13 cellular contexts compared by ENCODE assay signal in the genomic region with DNA sequence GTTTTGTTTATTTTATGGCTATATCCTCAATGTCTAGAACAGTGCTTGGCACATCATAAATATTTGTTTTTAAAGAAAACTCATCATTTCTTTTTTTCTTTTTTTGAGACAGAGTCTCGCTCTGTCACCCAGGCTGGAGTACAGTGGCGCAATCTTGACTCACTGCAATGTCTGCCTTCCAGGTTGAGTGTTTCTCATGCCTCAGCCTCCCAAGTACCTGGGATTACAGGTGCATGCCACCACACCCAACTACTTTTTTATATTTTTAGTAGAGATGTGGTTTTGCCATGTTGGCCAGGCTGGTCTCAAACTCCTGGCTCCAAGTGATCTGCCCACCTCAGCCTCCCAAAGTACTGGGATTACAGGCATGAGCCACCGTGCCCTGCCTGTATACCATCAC. TPM values are rescaled to one million over a fixed set of nuclear protein-coding genes. Genes with fewer than 3 reads are reported as not detected.
DNase-seq lines count a peak whose midpoint lies in the region; ATAC-seq, FAIRE-seq and TF ChIP-seq lines count a peak whose summit lies in the region.
"Not testable (repeated sequence)": the region's sequence is repeated elsewhere in the genome, so short reads cannot be mapped to it uniquely, and the experiment has no call there.
"Had no signal": no experiment of that assay in that cellular context is flagged by ENCODE, and none has a peak within 500 bp of the region (broad histone marks: within the 10 kb centered on the region; RNA-seq: fewer than 3 reads in every experiment).

No MANE protein-coding gene starts in this region.

- not testable (repeated sequence) for ATAC-seq in pancreas

- TF ChIP-seq CTCF in C4-2B (conservative IDR thresholded peaks at IDR 0.05); VCaP (conservative IDR thresholded peaks at IDR 0.05); hepatocyte (IDR thresholded peaks at IDR 0.05; ENCODE audit: poor library complexity); pancreas (IDR thresholded peaks at IDR 0.05): not testable (repeated sequence)

- H3K27ac ChIP-seq in C4-2B (peak overlapping the region; percentile 93), VCaP (peak overlapping the region; percentile 98), caudate nucleus (ENCODE audit: low read depth, low read length) (peak overlapping the region; percentile 86), hepatocyte (peak overlapping the region; percentile 87), pancreas (peak overlapping the region; percentile 60 to 92 (median 78)), temporal lobe (ENCODE audit: low read depth, low read length) (peak overlapping the region; percentile 97)

- H3K4me2 ChIP-seq in hepatocyte: not testable (repeated sequence)

- not testable (repeated sequence) for H2AFZ ChIP-seq in hepatocyte

- DNase-seq in caudate nucleus (lab: John Stamatoyannopoulos, UW); hepatocyte (ENCODE audit: low spot score); pancreas: not testable (repeated sequence)

- 87% methylated on average over 3 of the region's 3 CpGs for WGBS in hepatocyte (ENCODE audit: low lambda C conversion rate, missing lambda C conversion rate)
- WGBS in pancreas, 2 donors: 88 to 89% methylated on average over 3 of the region's 3 CpGs

- not testable (repeated sequence) for H3K27me3 ChIP-seq in hepatocyte; mucosa of stomach (ENCODE audit: control insufficient read depth, insufficient read depth, low read length); pancreas

- H3K79me2 ChIP-seq in hepatocyte: not testable (repeated sequence)

- H3K36me3 ChIP-seq in hepatocyte (replicated peaks; ENCODE audit: insufficient read depth, low read depth); mucosa of stomach (ENCODE audit: control insufficient read depth, insufficient read depth, low read length); pancreas: not testable (repeated sequence)

- peaks cover 27% of the 10 kb centered on the region for H3K4me1 ChIP-seq in hepatocyte (ENCODE audit: insufficient read depth)
- H3K4me1 ChIP-seq in mucosa of stomach (ENCODE audit: control insufficient read depth, insufficient read depth, low read length): peaks cover 63% of the 10 kb centered on the region
- H3K4me1 ChIP-seq in pancreas: peaks cover 29 to 35% (median 32%) of the 10 kb centered on the region in 3 donors

- peak overlapping the region; percentile 44 for H3K9ac ChIP-seq in mucosa of stomach (ENCODE audit: low read length)

- H3K9me3 ChIP-seq in hepatocyte (ENCODE audit: low read depth); mucosa of stomach (ENCODE audit: control insufficient read depth, low read length); pancreas: not testable (repeated sequence)

- FAIRE-seq in pancreas (lab: Jason Lieb, UNC): not testable (repeated sequence)

- intact Hi-C loops in pancreas (cut with DNase I): not testable (repeated sequence)

- not testable (repeated sequence) for H3K4me3 ChIP-seq in hepatocyte; mucosa of stomach (ENCODE audit: low read length); pancreas

- not testable (repeated sequence) for H3K9me2 ChIP-seq in hepatocyte (replicated peaks; ENCODE audit: insufficient read depth)

- not testable (repeated sequence) for H4K20me1 ChIP-seq in hepatocyte (ENCODE audit: insufficient read depth, poor library complexity, severe bottlenecking)

RNA-seq across cellular contexts. Expression of a gene that starts 9.4 kb away (rescaled TPM):
- total RNA-seq in hepatocyte (3.2 and 3.3 TPM in 2 replicates), pancreas (not detected), temporal lobe (not detected)
- polyA plus RNA-seq in hepatocyte (1.3 and 2.5 TPM in 2 replicates), pancreas (not detected)
- total RNA-seq: A673; CD4-positive, CD25-positive, alpha-beta regulatory T cell; Daoy; H1; HT-29 had no signal
- polyA plus RNA-seq: BJ; CD4-positive, CD25-positive, alpha-beta regulatory T cell; H1 had no signal

RNA-seq across cellular contexts. Expression of a gene that starts 35.5 kb away (rescaled TPM):
- total RNA-seq in hepatocyte (80.6 and 87.3 TPM in 2 replicates), pancreas (10 to 100 TPM; 31.9 to 48.4 (median 33.6) TPM), temporal lobe (52.6 TPM)
- polyA plus RNA-seq in hepatocyte (20.7 and 22.2 TPM in 2 replicates), pancreas (10 to 100 TPM in 1 of 2 donors, 1 to 10 TPM in 1; 4.6 to 12.9 TPM)

RNA-seq across cellular contexts. Expression of a gene that starts 51.5 kb away (rescaled TPM):
- 28.2 and 29.0 TPM in 2 replicates for total RNA-seq in hepatocyte
- polyA plus RNA-seq in hepatocyte: 21.3 and 26.0 TPM in 2 replicates
- 10 to 100 TPM; 16.3 to 24.6 (median 17.6) TPM for total RNA-seq in pancreas
- polyA plus RNA-seq in pancreas: 10 to 100 TPM; 11.8 to 22.7 TPM
- total RNA-seq in temporal lobe: 29.5 TPM
